Comparison of ENCODE assay signal across 8 cellular contexts in the genomic region with DNA sequence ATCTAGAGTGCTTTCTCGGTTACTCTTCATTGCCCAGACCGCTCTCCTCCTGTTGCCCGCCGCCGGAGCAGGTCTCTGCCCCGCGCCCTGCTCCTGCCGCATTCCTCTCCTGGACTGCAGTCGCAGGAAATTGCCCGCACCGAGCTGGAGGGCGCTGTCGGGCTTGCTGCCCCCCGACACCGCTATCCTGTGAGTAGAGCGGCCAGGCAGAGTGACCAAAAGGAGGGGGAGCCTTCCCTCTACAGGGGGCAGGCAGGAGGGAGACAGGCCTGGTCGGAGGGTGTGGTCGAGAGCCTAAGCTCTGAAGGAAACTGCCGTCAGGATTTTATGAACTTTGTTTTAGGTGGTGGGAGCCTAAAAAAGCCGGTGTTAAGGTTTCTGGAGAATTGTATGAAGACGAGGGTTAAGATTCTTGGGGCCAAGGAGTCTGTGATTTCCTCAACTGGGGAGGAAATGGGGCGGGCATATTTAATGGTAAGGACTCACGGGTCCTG. TPM values are rescaled to one million over a fixed set of nuclear protein-coding genes. Genes with fewer than 3 reads are reported as not detected.
DNase-seq lines count a peak whose midpoint lies in the region; ATAC-seq, FAIRE-seq and TF ChIP-seq lines count a peak whose summit lies in the region.

No MANE protein-coding gene starts in this region.

- WGBS in heart left ventricle, 4 donors: 0 to 1% (median 0%) methylated on average over 20 to 23 of the region's 23 CpGs
- under 1% methylated on average over 23 of the region's 23 CpGs for WGBS in prostate gland

- H3K9me3 Mint-ChIP-seq in activated CD8-positive, alpha-beta T cell treated with anti-CD3 and anti-CD28 coated beads, Interleukin-2, amount 10 ng/mL, durations not matched to agents 7 days and 5 days (ENCODE audit: insufficient read depth): no peaks in the 10 kb centered on the region

- no peaks in the 10 kb centered on the region for H3K27me3 Mint-ChIP-seq in activated CD8-positive, alpha-beta T cell treated with anti-CD3 and anti-CD28 coated beads, Interleukin-2, amount 10 ng/mL, durations not matched to agents 7 days and 5 days (ENCODE audit: low read depth)

- DNase-seq in D721Med (ENCODE audit: insufficient read length, low spot score) (no peak), heart left ventricle (peak in 4 of 5 donors; percentile 50 to 67 (median 64)), prostate gland (ENCODE audit: low spot score) (peak; percentile 47), NCI-H1417 treated with DMSO at 0.1 percent for 48 hours (lab: John Stamatoyannopoulos, UW) (no peak)
- no peak for DNase-seq in activated CD8-positive, alpha-beta T cell treated with anti-CD3 and anti-CD28 coated beads, Interleukin-2, amount 10 ng/mL, durations not matched to agents 7 days and 5 days
- no peak for DNase-seq in activated effector memory CD4-positive, alpha-beta T cell treated with anti-CD3 and anti-CD28 coated beads, Interleukin-2, amount 50 U/mL, for 16 hours

- H3K36me3 ChIP-seq in heart left ventricle: peaks cover 0 to 21% (median 11%) of the 10 kb centered on the region in 9 donors
- peaks cover 0 to 3% of the 10 kb centered on the region in 2 donors for H3K36me3 ChIP-seq in prostate gland

- H3K4me3 ChIP-seq in heart left ventricle (peak overlapping the region; percentile 66 to 89 (median 78)), prostate gland (peak overlapping the region; percentile 72 to 88)

- peaks cover 33% of the 10 kb centered on the region for H3K4me1 Mint-ChIP-seq in activated CD8-positive, alpha-beta T cell treated with anti-CD3 and anti-CD28 coated beads, Interleukin-2, amount 10 ng/mL, durations not matched to agents 7 days and 5 days (ENCODE audit: low read depth)

- H3K27ac Mint-ChIP-seq in activated CD8-positive, alpha-beta T cell treated with anti-CD3 and anti-CD28 coated beads, Interleukin-2, amount 10 ng/mL, durations not matched to agents 7 days and 5 days: peak overlapping the region; percentile 93

- H3K9me3 ChIP-seq in heart left ventricle (no peaks in the 10 kb centered on the region), prostate gland (no peaks in the 10 kb centered on the region)

- H3K27me3 ChIP-seq in heart left ventricle (no peaks in the 10 kb centered on the region), prostate gland (replicated peaks; ENCODE audit: insufficient read depth) (no peaks in the 10 kb centered on the region)

- no peak for FAIRE-seq in D721Med (lab: Jason Lieb, UNC)

- CTCF ChIA-PET in activated CD8-positive, alpha-beta T cell treated with anti-CD3 and anti-CD28 coated beads, Interleukin-2, amount 10 ng/mL, durations not matched to agents 7 days and 5 days (lab: Charles Lee): interaction anchor here (0.7 to 4.7 kb wide), 65 partner anchors 8 to 808 kb away, joined by 3 to 67 read pairs (median 5); partner anchors contain the start of genes PHTF1, PPM1J, RSBN1 and SLC16A1

- H3K4me3 Mint-ChIP-seq in activated CD8-positive, alpha-beta T cell treated with anti-CD3 and anti-CD28 coated beads, Interleukin-2, amount 10 ng/mL, durations not matched to agents 7 days and 5 days: peak overlapping the region; percentile 98

- H3K36me3 Mint-ChIP-seq in activated CD8-positive, alpha-beta T cell treated with anti-CD3 and anti-CD28 coated beads, Interleukin-2, amount 10 ng/mL, durations not matched to agents 7 days and 5 days (ENCODE audit: low read depth): peaks cover 18% of the 10 kb centered on the region

- H3K27ac ChIP-seq in heart left ventricle (peak overlapping the region; percentile 87 to 96 (median 92)), prostate gland (peak overlapping the region; percentile 85 to 93)

- ATAC-seq in GM19395 (IDR thresholded peaks at IDR 0.05; ENCODE audit: unreplicated experiment) (peak; percentile 16), HG03460 (IDR thresholded peaks at IDR 0.05; ENCODE audit: unreplicated experiment) (peak; percentile 26), heart left ventricle (peak; percentile 68 to 75 (median 72))
- ATAC-seq in activated CD8-positive, alpha-beta T cell treated with anti-CD3 and anti-CD28 coated beads, Interleukin-2, amount 10 ng/mL, durations not matched to agents 7 days and 5 days: peak; percentile 20

- TF ChIP-seq CTCF in D721Med (IDR thresholded peaks at IDR 0.05; ENCODE audit: insufficient read depth, missing control alignments) (peak; percentile 40), heart left ventricle (IDR thresholded peaks at IDR 0.05) (peak in 5 of 12 donors; percentile 13 to 55 (median 37)), prostate gland (IDR thresholded peaks at IDR 0.05) (peak in 3 of 4 experiments; percentile 10 to 54 (median 49))

- H3K4me1 ChIP-seq in heart left ventricle (peaks cover 4 to 40% (median 26%) of the 10 kb centered on the region in 12 donors), prostate gland (replicated peaks) (peaks cover 3% of the 10 kb centered on the region)

- POLR2A ChIA-PET in activated CD8-positive, alpha-beta T cell treated with anti-CD3 and anti-CD28 coated beads, Interleukin-2, amount 10 ng/mL, durations not matched to agents 7 days and 5 days (lab: Charles Lee): interaction anchor here (0.6 to 2.2 kb wide), 6 partner anchors 20 to 1679 kb away, joined by 3 to 14 read pairs (median 4); partner anchors contain the start of genes SLC16A1 and ST7L

- no peak for TF ChIP-seq POLR2A in heart left ventricle (IDR thresholded peaks at IDR 0.05)
- no peak for TF ChIP-seq POLR2A in prostate gland (IDR thresholded peaks at IDR 0.05)

- intact Hi-C loops in heart left ventricle (cut with DNase I) (loop anchor here in 8 of 10 donors (2.0 to 10.0 kb wide), 4 partner anchors 356 to 604 kb away; partner anchors contain the start of gene PPM1J (in 6 of the 8)), prostate gland (cut with DNase I) (loop anchor here (2.0 to 10.0 kb wide), 2 partner anchors 359 to 603 kb away; partner anchors contain the start of gene PPM1J)

RNA-seq across cellular contexts. Expression of gene LRIG2, which starts 0.5 kb away (rescaled TPM):
- total RNA-seq in activated CD8-positive, alpha-beta T cell treated with anti-CD3 and anti-CD28 coated beads, Interleukin-2, amount 10 ng/mL, durations not matched to agents 7 days and 5 days: 10 to 100 TPM; 13.7 to 15.6 TPM
- 10 to 100 TPM in 2 of 9 donors, 1 to 10 TPM in 7; 5.9 to 13.1 (median 8.6) TPM for total RNA-seq in heart left ventricle
- 1 to 10 TPM; 3.5 to 5.3 TPM for polyA plus RNA-seq in heart left ventricle
- 10 to 100 TPM; 20.8 to 26.6 TPM for total RNA-seq in prostate gland

Comparison
In these comparisons a context has a peak if more than half of its experiments do, and no peak if none do; other contexts are left out.
1. DNase-seq: peak in heart left ventricle (4 of 5) and prostate gland (single experiment); none in D721Med (single experiment), activated CD8-positive, alpha-beta T cell treated with anti-CD3 and anti-CD28 coated beads, Interleukin-2, amount 10 ng/mL, durations not matched to agents 7 days and 5 days (single experiment), NCI-H1417 treated with DMSO at 0.1 percent for 48 hours (single experiment) and activated effector memory CD4-positive, alpha-beta T cell treated with anti-CD3 and anti-CD28 coated beads, Interleukin-2, amount 50 U/mL, for 16 hours (single experiment).
2. ATAC-seq: peak in every context shown above with its lines; median percentile 72 in heart left ventricle; 26 in HG03460; 20 in activated CD8-positive, alpha-beta T cell treated with anti-CD3 and anti-CD28 coated beads, Interleukin-2, amount 10 ng/mL, durations not matched to agents 7 days and 5 days; 16 in GM19395.